In genomic region chr11:59728913-59729312, GRCh38 we compare ENCODE assay signal across 2 cellular contexts.
TF ChIP-seq lines count a peak whose summit lies in the region.

No MANE protein-coding gene starts in this region.

TF ChIP-seq in SK-N-SH, 30 proteins besides CTCF, POLR2A, EP300 and RAD21:
- TF ChIP-seq REST (IDR thresholded peaks at IDR 0.05; ENCODE audit: low read depth, low read length) (no peak), RCOR1 (IDR thresholded peaks at IDR 0.05; ENCODE audit: low read length) (no peak), MAX (IDR thresholded peaks at IDR 0.05; ENCODE audit: low read depth) (no peak), FOSL2 (IDR thresholded peaks at IDR 0.05; ENCODE audit: borderline replicate concordance, low read depth) (no peak)

TF ChIP-seq in SK-N-SH treated with all-trans-retinoic acid at 6 μM for 48 hours, 23 proteins besides CTCF, POLR2A, EP300 and RAD21 (continued from another document):
- no peak for TF ChIP-seq PATZ1 (CRISPR knock-in tag; IDR thresholded peaks at IDR 0.05; ENCODE audit: borderline replicate concordance)
- TF ChIP-seq BACH2 (CRISPR knock-in tag; IDR thresholded peaks at IDR 0.05; ENCODE audit: borderline replicate concordance) = no peak
- TF ChIP-seq CSDC2 (CRISPR knock-in tag; IDR thresholded peaks at IDR 0.05) = no peak
- no peak for TF ChIP-seq SNAI2 (CRISPR knock-in tag; IDR thresholded peaks at IDR 0.05)
- no peak for TF ChIP-seq ZNF70 (CRISPR knock-in tag; IDR thresholded peaks at IDR 0.05)
- TF ChIP-seq ZNF8 (CRISPR knock-in tag; IDR thresholded peaks at IDR 0.05) = no peak
- no peak for TF ChIP-seq POU6F1 (CRISPR knock-in tag; IDR thresholded peaks at IDR 0.05; ENCODE audit: borderline replicate concordance, low read depth)
- TF ChIP-seq ZNF565 (CRISPR knock-in tag; conservative IDR thresholded peaks at IDR 0.05; ENCODE audit: low read depth) = no peak
- TF ChIP-seq ESRRG (CRISPR knock-in tag; IDR thresholded peaks at IDR 0.05) = no peak
- no peak for TF ChIP-seq ZFP3 (CRISPR knock-in tag; IDR thresholded peaks at IDR 0.05)
- no peak for TF ChIP-seq TCF4 (CRISPR knock-in tag; IDR thresholded peaks at IDR 0.05; ENCODE audit: borderline replicate concordance)
- TF ChIP-seq PPARA (CRISPR knock-in tag; IDR thresholded peaks at IDR 0.05; ENCODE audit: borderline replicate concordance) = no peak
TF ChIP-seq in SK-N-SH treated with all-trans-retinoic acid at 6 μM for 48 hours: peak in this region for 0.
